28 cellular contexts compared by ENCODE assay signal in the genomic region with DNA sequence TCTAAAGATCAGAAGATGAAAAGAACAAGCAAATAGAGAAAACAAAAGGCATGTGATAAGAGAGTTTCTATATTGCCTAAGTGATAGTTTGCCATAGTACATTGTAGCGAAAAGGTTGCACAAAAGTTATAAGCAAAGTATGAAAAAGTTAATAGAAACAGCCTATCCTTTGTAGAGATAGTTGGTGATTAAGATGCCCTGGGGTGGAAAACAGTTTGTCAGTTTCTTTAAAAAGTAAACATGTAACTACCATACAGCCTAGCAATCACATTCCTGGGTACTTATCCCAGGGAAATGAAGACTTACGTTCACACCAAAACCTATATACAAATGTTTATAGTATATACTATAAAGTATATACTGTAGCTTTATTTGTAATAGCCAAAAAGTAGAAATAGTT. TPM values are rescaled to one million over a fixed set of nuclear protein-coding genes. Genes with fewer than 3 reads are reported as not detected.
"Had no signal": no experiment of that assay in that cellular context is flagged by ENCODE, and none has a peak within 500 bp of the region (broad histone marks: within the 10 kb centered on the region; RNA-seq: fewer than 3 reads in every experiment).

No MANE protein-coding gene starts in this region.

- H2AFZ ChIP-seq: PC-9 had no signal

- H3K9me3 Mint-ChIP-seq: activated CD4-positive, alpha-beta T cell treated with anti-CD3 and anti-CD28 coated beads, Interleukin-2, amount 10 ng/mL, durations not matched to agents 7 days and 5 days; activated naive CD4-positive, alpha-beta T cell treated with anti-CD3 and anti-CD28 coated beads, Interleukin-2, amount 50 U/mL, for 72 hours; activated T-cell treated with anti-CD3 and anti-CD28 coated beads, Interleukin-2, amount 50 U/mL, for 24 hours; activated T-helper 2 cell treated with anti-CD3 and anti-CD28 coated beads, Interferon-gamma antibody, Interleukin-2, Interleukin-4, amounts not matched to agents 10 μg/mL and 5 μg/mL and 100 μg/mL, durations not matched to agents 14 hours and 24 hours and 36 hours; T-helper 1 cell treated with Interleukin-12 subunit alpha and Interleukin-12 subunit beta and Interleukin-4 antibody, amounts not matched to agents 30 μg/mL and 1 μg/mL, for 36 hours; T-helper 2 cell treated with Interferon-gamma antibody and Interleukin-4, amounts not matched to agents 5 μg/mL and 100 μg/mL, for 36 hours; WTC11 had no signal

- H3K27me3 Mint-ChIP-seq: brain had no signal

- H3K9me3 ChIP-seq: SJCRH30, SK-N-SH had no signal

- H3K4me1 Mint-ChIP-seq: activated CD4-positive, alpha-beta T cell treated with anti-CD3 and anti-CD28 coated beads for 36 hours; activated CD4-positive, alpha-beta T cell treated with anti-CD3 and anti-CD28 coated beads, Interleukin-2, amount 10 ng/mL, durations not matched to agents 7 days and 5 days had no signal

- ATAC-seq: activated CD4-positive, alpha-beta T cell treated with anti-CD3 and anti-CD28 coated beads for 36 hours; activated CD4-positive, CD25-positive, alpha-beta regulatory T cell treated with anti-CD3 and anti-CD28 coated beads, Interleukin-2, amount 50 U/mL, for 24 hours; activated CD8-positive, alpha-beta T cell treated with anti-CD3 and anti-CD28 coated beads, Interleukin-2, amount 10 ng/mL, durations not matched to agents 7 days and 5 days; activated naive CD4-positive, alpha-beta T cell treated with anti-CD3 and anti-CD28 coated beads, Interleukin-2, amount 50 U/mL, for 72 hours; K562; WTC11 had no signal

- H3K9ac ChIP-seq: SK-N-SH had no signal

- H3K36me3 ChIP-seq: SJCRH30 had no signal

- H3K27me3 ChIP-seq: SJCRH30 had no signal

- H3K27ac Mint-ChIP-seq: activated CD4-positive, alpha-beta T cell treated with anti-CD3 and anti-CD28 coated beads for 36 hours; activated CD4-positive, alpha-beta T cell treated with anti-CD3 and anti-CD28 coated beads, Interleukin-2, amount 10 ng/mL, durations not matched to agents 7 days and 5 days; activated CD8-positive, alpha-beta T cell treated with anti-CD3 and anti-CD28 coated beads, Interleukin-2, amount 10 ng/mL, durations not matched to agents 7 days and 5 days; activated naive CD4-positive, alpha-beta T cell treated with anti-CD3 and anti-CD28 coated beads, Interleukin-2, amount 50 U/mL, for 72 hours; activated T-cell treated with anti-CD3 and anti-CD28 coated beads, Interleukin-2, amount 50 U/mL, for 24 hours; activated T-helper 2 cell treated with anti-CD3 and anti-CD28 coated beads, Interferon-gamma antibody, Interleukin-2, Interleukin-4, amounts not matched to agents 10 μg/mL and 5 μg/mL and 100 μg/mL, durations not matched to agents 14 hours and 24 hours and 36 hours; brain; T-helper 1 cell treated with Interleukin-12 subunit alpha and Interleukin-12 subunit beta and Interleukin-4 antibody, amounts not matched to agents 30 μg/mL and 1 μg/mL, for 36 hours; T-helper 2 cell treated with Interferon-gamma antibody and Interleukin-4, amounts not matched to agents 5 μg/mL and 100 μg/mL, for 36 hours; WTC11 had no signal

- H3K4me3 Mint-ChIP-seq: activated CD4-positive, alpha-beta T cell treated with anti-CD3 and anti-CD28 coated beads for 36 hours; activated CD4-positive, alpha-beta T cell treated with anti-CD3 and anti-CD28 coated beads, Interleukin-2, amount 10 ng/mL, durations not matched to agents 7 days and 5 days; activated CD8-positive, alpha-beta T cell treated with anti-CD3 and anti-CD28 coated beads, Interleukin-2, amount 10 ng/mL, durations not matched to agents 7 days and 5 days; activated T-cell treated with anti-CD3 and anti-CD28 coated beads, Interleukin-2, amount 50 U/mL, for 24 hours; brain; T-helper 1 cell treated with Interleukin-12 subunit alpha and Interleukin-12 subunit beta and Interleukin-4 antibody, amounts not matched to agents 30 μg/mL and 1 μg/mL, for 36 hours; T-helper 2 cell treated with Interferon-gamma antibody and Interleukin-4, amounts not matched to agents 5 μg/mL and 100 μg/mL, for 36 hours; WTC11 had no signal

- H3K36me3 Mint-ChIP-seq: activated naive CD4-positive, alpha-beta T cell treated with anti-CD3 and anti-CD28 coated beads, Interleukin-2, amount 50 U/mL, for 72 hours; brain; WTC11 had no signal

- H3K4me3 ChIP-seq: K562, PC-9, SJCRH30 had no signal

- H3K27ac ChIP-seq: PC-9, SJCRH30 had no signal

- H3K9me2 ChIP-seq: SK-N-SH had no signal

- DNase-seq: activated CD4-positive, alpha-beta T cell treated with anti-CD3 and anti-CD28 coated beads for 36 hours; activated CD4-positive, alpha-beta T cell treated with anti-CD3 and anti-CD28 coated beads, Interleukin-2, amount 10 ng/mL, durations not matched to agents 7 days and 5 days; activated CD4-positive, alpha-beta T cell treated with anti-CD3 and anti-CD28 coated beads, Interleukin-2, amount 50 U/mL, for 48 hours; activated CD8-positive, alpha-beta T cell treated with anti-CD3 and anti-CD28 coated beads, Interleukin-2, amount 10 ng/mL, durations not matched to agents 7 days and 5 days; activated gamma-delta T cell; activated naive CD4-positive, alpha-beta T cell treated with Interleukin-2 at 50 U/mL for 16 hours; activated T-cell treated with anti-CD3 and anti-CD28 coated beads, Interleukin-2, amount 50 U/mL, for 24 hours; anterior cingulate cortex; central memory CD4-positive, alpha-beta T cell; NCI-H1105; NCI-H1417 treated with DMSO at 0.1 percent for 48 hours; NCI-H1694 treated with DMSO at 0.1 percent for 48 hours; NCI-H2029; NCI-H446; NCI-H524; NK-92 treated with Interleukin-12 subunit alpha and Interleukin-12 subunit beta, amount 100 ng/mL, for 24 hours; PC-9; SHP77; SJCRH30; SK-N-SH had no signal

- H3K4me2 ChIP-seq: PC-9, SK-N-SH had no signal

RNA-seq across cellular contexts. Expression of a gene that starts 16.9 kb away (rescaled TPM):
- total RNA-seq: activated CD4-positive, alpha-beta T cell treated with anti-CD3 and anti-CD28 coated beads for 36 hours; activated CD4-positive, alpha-beta T cell treated with anti-CD3 and anti-CD28 coated beads, Interleukin-2, amount 10 ng/mL, durations not matched to agents 7 days and 5 days; activated CD8-positive, alpha-beta T cell treated with anti-CD3 and anti-CD28 coated beads, Interleukin-2, amount 10 ng/mL, durations not matched to agents 7 days and 5 days; activated naive CD4-positive, alpha-beta T cell treated with anti-CD3 and anti-CD28 coated beads, Interleukin-2, amount 50 U/mL, for 72 hours; activated T-helper 2 cell treated with anti-CD3 and anti-CD28 coated beads, Interferon-gamma antibody, Interleukin-2, Interleukin-4, amounts not matched to agents 10 μg/mL and 5 μg/mL and 100 μg/mL, durations not matched to agents 14 hours and 24 hours and 36 hours; K562; PC-9; SJCRH30; WTC11 had no signal
